Comparison of ENCODE assay signal across 9 cellular contexts in the genomic region with DNA sequence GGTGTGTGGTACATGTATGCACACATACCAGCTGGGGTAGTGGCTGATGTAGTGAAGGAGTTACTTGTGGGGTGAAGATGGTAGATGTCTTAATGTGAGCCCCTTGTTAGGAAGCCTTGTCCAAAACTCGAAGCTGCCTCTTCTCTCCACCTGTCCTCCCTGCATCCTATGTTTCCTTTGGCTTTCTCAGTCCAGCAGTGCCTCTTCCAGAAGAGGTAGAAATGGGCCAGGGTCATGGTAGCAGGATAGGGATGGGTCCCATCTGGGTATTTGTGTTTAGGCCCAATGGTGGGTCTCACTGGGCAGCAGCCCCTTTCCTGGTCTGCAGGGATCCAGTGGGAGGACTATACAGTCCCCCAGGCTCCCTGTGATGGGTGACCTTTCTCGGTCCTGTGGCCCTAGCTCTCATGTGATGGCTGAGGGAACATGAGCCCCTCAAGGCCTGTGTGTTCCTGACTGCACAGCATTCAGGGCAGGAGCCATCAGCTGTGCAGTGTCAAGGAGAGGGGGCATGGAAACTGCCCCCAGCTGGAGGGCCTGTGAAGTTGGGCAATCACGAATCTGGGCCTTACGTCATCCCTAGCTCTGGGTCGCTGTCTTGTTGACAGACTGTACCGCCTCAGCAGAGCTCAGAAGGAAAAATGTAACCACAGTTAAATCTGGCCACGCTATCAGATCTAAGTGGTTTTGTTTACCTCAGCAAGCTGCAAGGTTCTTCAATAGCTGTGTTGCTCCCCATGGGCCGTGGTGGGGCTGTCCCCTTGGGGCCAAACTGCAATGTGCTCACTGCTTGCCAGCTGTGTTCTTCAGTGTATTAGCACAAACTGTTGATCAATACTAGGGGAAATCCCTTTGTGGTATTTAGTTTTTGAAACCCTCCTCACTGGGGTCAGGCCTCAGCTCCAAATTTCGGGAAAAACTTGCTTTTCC.
DNase-seq lines count a peak whose midpoint lies in the region; ATAC-seq, FAIRE-seq and TF ChIP-seq lines count a peak whose summit lies in the region.
"Had no signal": no experiment of that assay in that cellular context is flagged by ENCODE, and none has a peak within 500 bp of the region (broad histone marks: within the 10 kb centered on the region; RNA-seq: fewer than 3 reads in every experiment).

No MANE protein-coding gene starts in this region.

- H3K4me1 ChIP-seq in Loucy (ENCODE audit: insufficient read depth, low read length, poor library complexity, severe bottlenecking), result peaks cover 9% of the 10 kb centered on the region
- peaks cover 5 to 15% (median 8%) of the 10 kb centered on the region in 4 experiments for H3K4me1 ChIP-seq in H1 (replicated peaks in 1 of 4; ENCODE audit: control insufficient read depth in 3 of 4, insufficient read depth in 4 of 4, low read length in 3 of 4)
- H3K4me1 ChIP-seq in tibial nerve, result peaks cover 0 to 3% (median 0%) of the 10 kb centered on the region in 4 donors
- peaks cover 0 to 5% (median under 1%) of the 10 kb centered on the region in 4 donors for H3K4me1 ChIP-seq in transverse colon

- TF ChIP-seq CTCF in Loucy (conservative IDR thresholded peaks at IDR 0.05; ENCODE audit: low read length) (0 out of 2 replicates have a peak, but pooled peaks have one; percentile 14), H1 (IDR thresholded peaks at IDR 0.05; ENCODE audit: control extremely low read depth in 1 of 3, insufficient read depth in 1 of 3, low read depth in 1 of 3, low read length in 3 of 3) (no peak), tibial nerve (IDR thresholded peaks at IDR 0.05) (no peak), nephron progenitor cell (IDR thresholded peaks at IDR 0.05) (no peak), transverse colon (IDR thresholded peaks at IDR 0.05) (no peak)

- intact Hi-C loops in transverse colon (cut with DNase I; ENCODE audit: low total_unique reads), result no loop called here

- TF ChIP-seq EP300 in H1 (IDR thresholded peaks at IDR 0.05; ENCODE audit: borderline replicate concordance in 1 of 2, low read depth in 2 of 2, low read length in 2 of 2) (no peak), tibial nerve (IDR thresholded peaks at IDR 0.05) (peak in 1 of 2 donors; percentile 18), transverse colon (IDR thresholded peaks at IDR 0.05; ENCODE audit: low read depth) (no peak)

- peak overlapping the region; percentile 6; the same call in 1 of the 2 replicates for H3K18ac ChIP-seq in H1 (ENCODE audit: extremely low read depth, low read length)

- H3K79me2 ChIP-seq in Loucy (ENCODE audit: insufficient read depth, low read length) (no peaks in the 10 kb centered on the region), H1 (ENCODE audit: control insufficient read depth in 1 of 2, insufficient read depth in 2 of 2, low read length in 2 of 2) (peaks cover 0 to 43% of the 10 kb centered on the region in 2 experiments; a peak in 2 of 4 replicates)

- no peak overlapping the region for H3K23ac ChIP-seq in H1 (ENCODE audit: insufficient read length)

- TF ChIP-seq POLR2A in H1 (IDR thresholded peaks at IDR 0.05; ENCODE audit: control extremely low read depth in 1 of 2, low read depth in 2 of 2, low read length in 2 of 2) (no peak), tibial nerve (IDR thresholded peaks at IDR 0.05) (no peak), transverse colon (IDR thresholded peaks at IDR 0.05) (no peak)

- H2BK15ac ChIP-seq in H1 (ENCODE audit: low read length), result no peak overlapping the region

- no peaks in the 10 kb centered on the region for H3K4me1 Mint-ChIP-seq in activated T-cell treated with anti-CD3 and anti-CD28 coated beads, Interleukin-2, amount 50 U/mL, for 72 hours (ENCODE audit: low read depth)
- H3K4me1 Mint-ChIP-seq in nephron progenitor cell, result peaks cover 33% of the 10 kb centered on the region

- no peak overlapping the region for H2BK120ac ChIP-seq in H1 (replicated peaks; ENCODE audit: low read depth, low read length)

- no peak overlapping the region for H3K4me3 Mint-ChIP-seq in activated T-cell treated with anti-CD3 and anti-CD28 coated beads, Interleukin-2, amount 50 U/mL, for 72 hours
- no peak overlapping the region for H3K4me3 Mint-ChIP-seq in nephron progenitor cell
- H3K4me3 Mint-ChIP-seq: CD4-positive, CD25-positive, alpha-beta regulatory T cell had no signal

- no peak for FAIRE-seq in H1 (lab: Jason Lieb, UNC)

- peak; percentile 82 for ATAC-seq in activated T-cell treated with anti-CD3 and anti-CD28 coated beads, Interleukin-2, amount 50 U/mL, for 72 hours (replicated peaks in 1 of 2)
- ATAC-seq in GM21825 (IDR thresholded peaks at IDR 0.05; ENCODE audit: unreplicated experiment), result no peak

- in situ Hi-C loops in transverse colon (cut with MboI; ENCODE audit: low pct_ligation_motif_present in 1 of 4, low pct_unique_long_range_greater_than_20kb in 1 of 4, low sequenced_read_pairs in 3 of 4), result no loop called here

- no peaks in the 10 kb centered on the region for H3K27me3 ChIP-seq in Loucy (ENCODE audit: insufficient read depth, low read length, poor library complexity, severe bottlenecking)
- H3K27me3 ChIP-seq in H1 (replicated peaks in 1 of 4; ENCODE audit: control insufficient read depth in 3 of 4, extremely low read depth in 1 of 4, insufficient read depth in 3 of 4, low read length in 3 of 4), result no peaks in the 10 kb centered on the region; a peak in 1 of 7 replicates
- H3K27me3 ChIP-seq in tibial nerve, result no peaks in the 10 kb centered on the region
- H3K27me3 ChIP-seq in transverse colon, result no peaks in the 10 kb centered on the region

- no peak for TF ChIP-seq RAD21 in H1 (IDR thresholded peaks at IDR 0.05 in 1 of 2, conservative IDR thresholded peaks at IDR 0.05 in 1 of 2; ENCODE audit: low read depth in 2 of 2, low read length in 2 of 2)

- H3K4ac ChIP-seq in H1 (replicated peaks; ENCODE audit: insufficient read length, low read depth, low read length), result no peak overlapping the region

- H3K14ac ChIP-seq in H1 (ENCODE audit: insufficient read length), result no peak overlapping the region

- H4K91ac ChIP-seq in H1 (replicated peaks; ENCODE audit: insufficient read length, low read length), result peak overlapping the region; percentile 59

- H3K9ac ChIP-seq in Loucy (ENCODE audit: low read depth, low read length, poor library complexity, severe bottlenecking) (no peak overlapping the region), H1 (replicated peaks in 1 of 4; ENCODE audit: extremely low read depth in 1 of 4, low read depth in 3 of 4, low read length in 3 of 4) (no peak overlapping the region)

- no peak overlapping the region for H3K27ac Mint-ChIP-seq in activated T-cell treated with anti-CD3 and anti-CD28 coated beads, Interleukin-2, amount 50 U/mL, for 72 hours
- no peak overlapping the region for H3K27ac Mint-ChIP-seq in nephron progenitor cell
- H3K27ac Mint-ChIP-seq: CD4-positive, CD25-positive, alpha-beta regulatory T cell had no signal

- H3K4me3 ChIP-seq in Loucy (ENCODE audit: low read length, poor library complexity, severe bottlenecking), result no peak overlapping the region
- no peak overlapping the region for H3K4me3 ChIP-seq in H1 (ENCODE audit: extremely low read depth in 1 of 4, insufficient read depth in 2 of 4, low read depth in 3 of 4, low read length in 4 of 4)
- no peak overlapping the region for H3K4me3 ChIP-seq in tibial nerve
- H3K4me3 ChIP-seq in transverse colon, result no peak overlapping the region

- H4K20me1 ChIP-seq in Loucy (ENCODE audit: insufficient read depth, low read length, poor library complexity, severe bottlenecking), result no peaks in the 10 kb centered on the region
- H4K20me1 ChIP-seq in H1 (replicated peaks in 1 of 2; ENCODE audit: control insufficient read depth in 1 of 2, insufficient read depth in 2 of 2, low read length in 2 of 2), result no peaks in the 10 kb centered on the region

- H3K9me3 Mint-ChIP-seq in activated T-cell treated with anti-CD3 and anti-CD28 coated beads, Interleukin-2, amount 50 U/mL, for 72 hours, result peaks cover 0 to 2% of the 10 kb centered on the region in 2 donors
- H3K9me3 Mint-ChIP-seq in nephron progenitor cell, result peaks cover 7% of the 10 kb centered on the region

- H3K27ac ChIP-seq in H1 (ENCODE audit: low read depth, low read length), result no peak overlapping the region
- peak overlapping the region in 1 of 4 donors; percentile 36 for H3K27ac ChIP-seq in tibial nerve
- H3K27ac ChIP-seq in transverse colon, result no peak overlapping the region

- no peaks in the 10 kb centered on the region for H3K23me2 ChIP-seq in H1 (ENCODE audit: low read depth, low read length)

- POLR2A ChIA-PET in H1 (lab: Charles Lee; ENCODE audit: partially characterized antibody), result interaction anchor here (1.1 kb wide), 1 partner anchor 10 kb away, joined by 3 read pairs; no protein-coding TSS in a partner anchor

- DNase-seq in activated T-cell treated with anti-CD3 and anti-CD28 coated beads, Interleukin-2, amount 50 U/mL, for 72 hours, result peak; percentile 10 to 11
- DNase-seq in activated T-cell treated with anti-CD3 and anti-CD28 coated beads for 4 hours (no peak), H1 (ENCODE audit: low read depth in 1 of 2, low spot score in 2 of 2) (no peak), tibial nerve (ENCODE audit: low spot score in 2 of 2) (peak; percentile 17 to 19), nephron progenitor cell (no peak), transverse colon (no peak)

- H2BK5ac ChIP-seq in H1 (ENCODE audit: low read depth, low read length), result no peak overlapping the region

- no peak overlapping the region; the same call in 1 of the 2 replicates for H4K8ac ChIP-seq in H1 (ENCODE audit: extremely low read depth, insufficient read depth, low read length)

- H3K36me3 ChIP-seq in Loucy (ENCODE audit: insufficient read depth, low read length) (no peaks in the 10 kb centered on the region), H1 (ENCODE audit: control insufficient read depth in 2 of 4, insufficient read depth in 4 of 4, low read length in 3 of 4) (no peaks in the 10 kb centered on the region), tibial nerve (no peaks in the 10 kb centered on the region), transverse colon (no peaks in the 10 kb centered on the region)

- no peak overlapping the region for H2AFZ ChIP-seq in Loucy (ENCODE audit: low read length)
- no peak overlapping the region for H2AFZ ChIP-seq in H1 (ENCODE audit: low read length)

- H3K27me3 Mint-ChIP-seq in activated T-cell treated with anti-CD3 and anti-CD28 coated beads, Interleukin-2, amount 50 U/mL, for 72 hours (ENCODE audit: low read depth), result peaks cover 6% of the 10 kb centered on the region
- peaks cover 4% of the 10 kb centered on the region for H3K27me3 Mint-ChIP-seq in nephron progenitor cell (ENCODE audit: low read depth, poor library complexity)
- H3K27me3 Mint-ChIP-seq: CD4-positive, CD25-positive, alpha-beta regulatory T cell had no signal

- peak overlapping the region; percentile 90; the same call in 1 of the 2 replicates for H2AK5ac ChIP-seq in H1 (ENCODE audit: low read depth, low read length)

- no peak overlapping the region for H3K4me2 ChIP-seq in Loucy (ENCODE audit: low read depth, low read length, poor library complexity, severe bottlenecking)
- H3K4me2 ChIP-seq in H1 (ENCODE audit: insufficient read depth in 1 of 2, low read depth in 2 of 2, low read length in 2 of 2), result no peak overlapping the region

- H3F3A ChIP-seq in Loucy (ENCODE audit: low read depth), result no peaks in the 10 kb centered on the region

- CTCF ChIA-PET in H1 (lab: Charles Lee; ENCODE audit: partially characterized antibody), result interaction anchor here (0.6 to 2.0 kb wide), 7 partner anchors 14 to 148 kb away, joined by 3 to 6 read pairs (median 3); no protein-coding TSS in a partner anchor

- no peak overlapping the region for H2BK20ac ChIP-seq in H1 (ENCODE audit: low read length)

- H3K36me3 Mint-ChIP-seq in activated T-cell treated with anti-CD3 and anti-CD28 coated beads, Interleukin-2, amount 50 U/mL, for 72 hours (ENCODE audit: insufficient read depth in 2 of 2), result no peaks in the 10 kb centered on the region
- no peaks in the 10 kb centered on the region for H3K36me3 Mint-ChIP-seq in nephron progenitor cell (ENCODE audit: low read depth)
- H3K36me3 Mint-ChIP-seq: CD4-positive, CD25-positive, alpha-beta regulatory T cell had no signal

- no peaks in the 10 kb centered on the region for H3K9me2 ChIP-seq in Loucy (replicated peaks; ENCODE audit: low read depth, low read length)

- H3K9me3 ChIP-seq in Loucy (ENCODE audit: insufficient read depth, low read depth, low read length) (no peaks in the 10 kb centered on the region), H1 (ENCODE audit: insufficient read depth in 2 of 2, low read depth in 1 of 2, low read length in 1 of 2) (no peaks in the 10 kb centered on the region), tibial nerve (no peaks in the 10 kb centered on the region), transverse colon (no peaks in the 10 kb centered on the region)

- H3K79me1 ChIP-seq in H1 (ENCODE audit: low read depth, low read length), result peaks cover 2% of the 10 kb centered on the region; the same call in 1 of the 2 replicates

- WGBS in H1 (ENCODE audit: extremely low coverage in 1 of 2, insufficient coverage in 1 of 2, insufficient read length in 1 of 2, insufficient replicate concordance in 2 of 2, low coverage in 1 of 2, low lambda C conversion rate in 2 of 2, missing lambda C conversion rate in 1 of 2), 2 experiments, result 79% methylated on average over 9 of the region's 9 CpGs; no CpG with 5 or more reads in 1 of the 2 experiments
- 66 to 84% methylated on average over 9 of the region's 9 CpGs for WGBS in tibial nerve, 2 donors
- WGBS in transverse colon (ENCODE audit: low coverage in 1 of 2), 2 donors, result 43 to 71% methylated on average over 1 to 9 of the region's 9 CpGs

- peak overlapping the region; percentile 32; the same call in 1 of the 2 replicates for H2BK12ac ChIP-seq in H1 (ENCODE audit: low read depth, low read length)

- peak overlapping the region; percentile 11 for H3K56ac ChIP-seq in H1 (replicated peaks; ENCODE audit: insufficient read length, low read depth, low read length)

- H4K5ac ChIP-seq in H1 (ENCODE audit: insufficient read length, low read depth, low read length), result no peak overlapping the region

Comparison
In these comparisons a context has a peak if more than half of its experiments do, and no peak if none do; other contexts are left out.
1. DNase-seq: peak in activated T-cell treated with anti-CD3 and anti-CD28 coated beads, Interleukin-2, amount 50 U/mL, for 72 hours (2 of 2) and tibial nerve (2 of 2); none in activated T-cell treated with anti-CD3 and anti-CD28 coated beads for 4 hours (single experiment), H1 (0 of 2), nephron progenitor cell (single experiment) and transverse colon (single experiment).